Comparison of ENCODE assay signal across 8 cellular contexts in genomic region chr10:74826142-74827044, GRCh38. TPM values are rescaled to one million over a fixed set of nuclear protein-coding genes. Genes with fewer than 3 reads are reported as not detected.
DNase-seq lines count a peak whose midpoint lies in the region; ATAC-seq and TF ChIP-seq lines count a peak whose summit lies in the region.

TSS of gene KAT6B (plus strand) at chr10:74826600. CDS start at chr10:74842858, 16,258 bp downstream.

- no peaks in the 10 kb centered on the region for H3K27me3 Mint-ChIP-seq in activated CD4-positive, alpha-beta T cell treated with anti-CD3 and anti-CD28 coated beads, Interleukin-2, amount 10 ng/mL, durations not matched to agents 7 days and 5 days

- H3K9me3 Mint-ChIP-seq in activated CD4-positive, alpha-beta T cell treated with anti-CD3 and anti-CD28 coated beads, Interleukin-2, amount 10 ng/mL, durations not matched to agents 7 days and 5 days: no peaks in the 10 kb centered on the region

- peak within 1 kb of the TSS; percentile 80 for H3K4me3 Mint-ChIP-seq in activated CD4-positive, alpha-beta T cell treated with anti-CD3 and anti-CD28 coated beads, Interleukin-2, amount 10 ng/mL, durations not matched to agents 7 days and 5 days

- peaks cover 11% of the 10 kb centered on the region for H3K36me3 Mint-ChIP-seq in activated CD4-positive, alpha-beta T cell treated with anti-CD3 and anti-CD28 coated beads, Interleukin-2, amount 10 ng/mL, durations not matched to agents 7 days and 5 days (ENCODE audit: low read depth)

- peak; percentile 87 for ATAC-seq in GM19328 (IDR thresholded peaks at IDR 0.05; ENCODE audit: unreplicated experiment)
- ATAC-seq in HG03520 (IDR thresholded peaks at IDR 0.05; ENCODE audit: unreplicated experiment): peak; percentile 82
- peak; percentile 83 for ATAC-seq in left colon

- peak within 1 kb of the TSS; percentile 95 for H3K27ac Mint-ChIP-seq in activated CD4-positive, alpha-beta T cell treated with anti-CD3 and anti-CD28 coated beads, Interleukin-2, amount 10 ng/mL, durations not matched to agents 7 days and 5 days

- TF ChIP-seq CTCF in C4-2B (conservative IDR thresholded peaks at IDR 0.05) (no peak; the same call in 1 of the 2 replicates), coronary artery (IDR thresholded peaks at IDR 0.05) (no peak)

- CTCF ChIA-PET in activated CD4-positive, alpha-beta T cell treated with anti-CD3 and anti-CD28 coated beads, Interleukin-2, amount 10 ng/mL, durations not matched to agents 7 days and 5 days (lab: Charles Lee): interaction anchor here (1.1 kb wide), 1 partner anchor 53 kb away, joined by 3 read pairs; no protein-coding TSS in a partner anchor

- DNase-seq in NCI-H69 (lab: John Stamatoyannopoulos, UW) (peak; percentile 100), coronary artery (ENCODE audit: low spot score) (peak; percentile 100), left colon (peak; percentile 100)
- peak; percentile 100 for DNase-seq in activated CD4-positive, alpha-beta T cell treated with anti-CD3 and anti-CD28 coated beads, Interleukin-2, amount 10 ng/mL, durations not matched to agents 7 days and 5 days
- DNase-seq in stimulated activated CD4-positive, alpha-beta T cell treated with anti-CD3 and anti-CD28 coated beads, Interleukin-1b, Interleukin-23, amount 100 ng/mL, for 48 hours: peak; percentile 100

- H3K27ac ChIP-seq in C4-2B (peak within 1 kb of the TSS; percentile 85), coronary artery (peak within 1 kb of the TSS; percentile 96 to 98)

- intact Hi-C loops in left colon (cut with DNase I, micrococcal nuclease): no loop called here

- peak within 1 kb of the TSS; percentile 78 for H3K4me3 ChIP-seq in coronary artery

- POLR2A ChIA-PET in activated CD4-positive, alpha-beta T cell treated with anti-CD3 and anti-CD28 coated beads, Interleukin-2, amount 10 ng/mL, durations not matched to agents 7 days and 5 days (lab: Charles Lee): no interaction called here

- peaks cover 62% of the 10 kb centered on the region for H3K4me1 Mint-ChIP-seq in activated CD4-positive, alpha-beta T cell treated with anti-CD3 and anti-CD28 coated beads, Interleukin-2, amount 10 ng/mL, durations not matched to agents 7 days and 5 days

RNA-seq across cellular contexts. Expression of gene KAT6B, which starts in this region (rescaled TPM):
- total RNA-seq in activated CD4-positive, alpha-beta T cell treated with anti-CD3 and anti-CD28 coated beads, Interleukin-2, amount 10 ng/mL, durations not matched to agents 7 days and 5 days: 10 to 100 TPM; 23.1 to 26.9 TPM
- total RNA-seq in left colon: 10 to 100 TPM; 26.6 to 30.7 TPM

Comparison
In these comparisons a context has a peak if more than half of its experiments do, and no peak if none do; other contexts are left out.
1. Peak in every context shown above with its lines: DNase-seq, ATAC-seq, H3K4me3 ChIP-seq and H3K27ac ChIP-seq.